Comparison of ENCODE assay signal across 1 cellular context in genomic region chr1:7642781-7643180, GRCh38.
TF ChIP-seq lines count a peak whose summit lies in the region.

No MANE protein-coding gene starts in this region.

TF ChIP-seq in GM23338, 12 proteins besides CTCF, POLR2A, EP300 and RAD21 (continued from another document):
- TF ChIP-seq, protein P1, sequence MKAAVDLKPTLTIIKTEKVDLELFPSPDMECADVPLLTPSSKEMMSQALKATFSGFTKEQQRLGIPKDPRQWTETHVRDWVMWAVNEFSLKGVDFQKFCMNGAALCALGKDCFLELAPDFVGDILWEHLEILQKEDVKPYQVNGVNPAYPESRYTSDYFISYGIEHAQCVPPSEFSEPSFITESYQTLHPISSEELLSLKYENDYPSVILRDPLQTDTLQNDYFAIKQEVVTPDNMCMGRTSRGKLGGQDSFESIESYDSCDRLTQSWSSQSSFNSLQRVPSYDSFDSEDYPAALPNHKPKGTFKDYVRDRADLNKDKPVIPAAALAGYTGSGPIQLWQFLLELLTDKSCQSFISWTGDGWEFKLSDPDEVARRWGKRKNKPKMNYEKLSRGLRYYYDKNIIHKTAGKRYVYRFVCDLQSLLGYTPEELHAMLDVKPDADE (IDR thresholded peaks at IDR 0.05): no peak
- TF ChIP-seq STAT1 (IDR thresholded peaks at IDR 0.05; ENCODE audit: unreplicated experiment) (no peak), POLR2AphosphoS5 (IDR thresholded peaks at IDR 0.05; ENCODE audit: low read depth) (no peak), ZNF331 (CRISPR knock-in tag; IDR thresholded peaks at IDR 0.05; ENCODE audit: low read depth) (no peak), NANOG (IDR thresholded peaks at IDR 0.05; ENCODE audit: borderline replicate concordance) (no peak), JUNB (IDR thresholded peaks at IDR 0.05; ENCODE audit: unreplicated experiment) (no peak), EZH2 (IDR thresholded peaks at IDR 0.05; ENCODE audit: low read depth, unreplicated experiment) (no peak)
- TF ChIP-seq, protein P2, sequence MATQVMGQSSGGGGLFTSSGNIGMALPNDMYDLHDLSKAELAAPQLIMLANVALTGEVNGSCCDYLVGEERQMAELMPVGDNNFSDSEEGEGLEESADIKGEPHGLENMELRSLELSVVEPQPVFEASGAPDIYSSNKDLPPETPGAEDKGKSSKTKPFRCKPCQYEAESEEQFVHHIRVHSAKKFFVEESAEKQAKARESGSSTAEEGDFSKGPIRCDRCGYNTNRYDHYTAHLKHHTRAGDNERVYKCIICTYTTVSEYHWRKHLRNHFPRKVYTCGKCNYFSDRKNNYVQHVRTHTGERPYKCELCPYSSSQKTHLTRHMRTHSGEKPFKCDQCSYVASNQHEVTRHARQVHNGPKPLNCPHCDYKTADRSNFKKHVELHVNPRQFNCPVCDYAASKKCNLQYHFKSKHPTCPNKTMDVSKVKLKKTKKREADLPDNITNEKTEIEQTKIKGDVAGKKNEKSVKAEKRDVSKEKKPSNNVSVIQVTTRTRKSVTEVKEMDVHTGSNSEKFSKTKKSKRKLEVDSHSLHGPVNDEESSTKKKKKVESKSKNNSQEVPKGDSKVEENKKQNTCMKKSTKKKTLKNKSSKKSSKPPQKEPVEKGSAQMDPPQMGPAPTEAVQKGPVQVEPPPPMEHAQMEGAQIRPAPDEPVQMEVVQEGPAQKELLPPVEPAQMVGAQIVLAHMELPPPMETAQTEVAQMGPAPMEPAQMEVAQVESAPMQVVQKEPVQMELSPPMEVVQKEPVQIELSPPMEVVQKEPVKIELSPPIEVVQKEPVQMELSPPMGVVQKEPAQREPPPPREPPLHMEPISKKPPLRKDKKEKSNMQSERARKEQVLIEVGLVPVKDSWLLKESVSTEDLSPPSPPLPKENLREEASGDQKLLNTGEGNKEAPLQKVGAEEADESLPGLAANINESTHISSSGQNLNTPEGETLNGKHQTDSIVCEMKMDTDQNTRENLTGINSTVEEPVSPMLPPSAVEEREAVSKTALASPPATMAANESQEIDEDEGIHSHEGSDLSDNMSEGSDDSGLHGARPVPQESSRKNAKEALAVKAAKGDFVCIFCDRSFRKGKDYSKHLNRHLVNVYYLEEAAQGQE (IDR thresholded peaks at IDR 0.05; ENCODE audit: unreplicated experiment): no peak
- TF ChIP-seq, protein P3, sequence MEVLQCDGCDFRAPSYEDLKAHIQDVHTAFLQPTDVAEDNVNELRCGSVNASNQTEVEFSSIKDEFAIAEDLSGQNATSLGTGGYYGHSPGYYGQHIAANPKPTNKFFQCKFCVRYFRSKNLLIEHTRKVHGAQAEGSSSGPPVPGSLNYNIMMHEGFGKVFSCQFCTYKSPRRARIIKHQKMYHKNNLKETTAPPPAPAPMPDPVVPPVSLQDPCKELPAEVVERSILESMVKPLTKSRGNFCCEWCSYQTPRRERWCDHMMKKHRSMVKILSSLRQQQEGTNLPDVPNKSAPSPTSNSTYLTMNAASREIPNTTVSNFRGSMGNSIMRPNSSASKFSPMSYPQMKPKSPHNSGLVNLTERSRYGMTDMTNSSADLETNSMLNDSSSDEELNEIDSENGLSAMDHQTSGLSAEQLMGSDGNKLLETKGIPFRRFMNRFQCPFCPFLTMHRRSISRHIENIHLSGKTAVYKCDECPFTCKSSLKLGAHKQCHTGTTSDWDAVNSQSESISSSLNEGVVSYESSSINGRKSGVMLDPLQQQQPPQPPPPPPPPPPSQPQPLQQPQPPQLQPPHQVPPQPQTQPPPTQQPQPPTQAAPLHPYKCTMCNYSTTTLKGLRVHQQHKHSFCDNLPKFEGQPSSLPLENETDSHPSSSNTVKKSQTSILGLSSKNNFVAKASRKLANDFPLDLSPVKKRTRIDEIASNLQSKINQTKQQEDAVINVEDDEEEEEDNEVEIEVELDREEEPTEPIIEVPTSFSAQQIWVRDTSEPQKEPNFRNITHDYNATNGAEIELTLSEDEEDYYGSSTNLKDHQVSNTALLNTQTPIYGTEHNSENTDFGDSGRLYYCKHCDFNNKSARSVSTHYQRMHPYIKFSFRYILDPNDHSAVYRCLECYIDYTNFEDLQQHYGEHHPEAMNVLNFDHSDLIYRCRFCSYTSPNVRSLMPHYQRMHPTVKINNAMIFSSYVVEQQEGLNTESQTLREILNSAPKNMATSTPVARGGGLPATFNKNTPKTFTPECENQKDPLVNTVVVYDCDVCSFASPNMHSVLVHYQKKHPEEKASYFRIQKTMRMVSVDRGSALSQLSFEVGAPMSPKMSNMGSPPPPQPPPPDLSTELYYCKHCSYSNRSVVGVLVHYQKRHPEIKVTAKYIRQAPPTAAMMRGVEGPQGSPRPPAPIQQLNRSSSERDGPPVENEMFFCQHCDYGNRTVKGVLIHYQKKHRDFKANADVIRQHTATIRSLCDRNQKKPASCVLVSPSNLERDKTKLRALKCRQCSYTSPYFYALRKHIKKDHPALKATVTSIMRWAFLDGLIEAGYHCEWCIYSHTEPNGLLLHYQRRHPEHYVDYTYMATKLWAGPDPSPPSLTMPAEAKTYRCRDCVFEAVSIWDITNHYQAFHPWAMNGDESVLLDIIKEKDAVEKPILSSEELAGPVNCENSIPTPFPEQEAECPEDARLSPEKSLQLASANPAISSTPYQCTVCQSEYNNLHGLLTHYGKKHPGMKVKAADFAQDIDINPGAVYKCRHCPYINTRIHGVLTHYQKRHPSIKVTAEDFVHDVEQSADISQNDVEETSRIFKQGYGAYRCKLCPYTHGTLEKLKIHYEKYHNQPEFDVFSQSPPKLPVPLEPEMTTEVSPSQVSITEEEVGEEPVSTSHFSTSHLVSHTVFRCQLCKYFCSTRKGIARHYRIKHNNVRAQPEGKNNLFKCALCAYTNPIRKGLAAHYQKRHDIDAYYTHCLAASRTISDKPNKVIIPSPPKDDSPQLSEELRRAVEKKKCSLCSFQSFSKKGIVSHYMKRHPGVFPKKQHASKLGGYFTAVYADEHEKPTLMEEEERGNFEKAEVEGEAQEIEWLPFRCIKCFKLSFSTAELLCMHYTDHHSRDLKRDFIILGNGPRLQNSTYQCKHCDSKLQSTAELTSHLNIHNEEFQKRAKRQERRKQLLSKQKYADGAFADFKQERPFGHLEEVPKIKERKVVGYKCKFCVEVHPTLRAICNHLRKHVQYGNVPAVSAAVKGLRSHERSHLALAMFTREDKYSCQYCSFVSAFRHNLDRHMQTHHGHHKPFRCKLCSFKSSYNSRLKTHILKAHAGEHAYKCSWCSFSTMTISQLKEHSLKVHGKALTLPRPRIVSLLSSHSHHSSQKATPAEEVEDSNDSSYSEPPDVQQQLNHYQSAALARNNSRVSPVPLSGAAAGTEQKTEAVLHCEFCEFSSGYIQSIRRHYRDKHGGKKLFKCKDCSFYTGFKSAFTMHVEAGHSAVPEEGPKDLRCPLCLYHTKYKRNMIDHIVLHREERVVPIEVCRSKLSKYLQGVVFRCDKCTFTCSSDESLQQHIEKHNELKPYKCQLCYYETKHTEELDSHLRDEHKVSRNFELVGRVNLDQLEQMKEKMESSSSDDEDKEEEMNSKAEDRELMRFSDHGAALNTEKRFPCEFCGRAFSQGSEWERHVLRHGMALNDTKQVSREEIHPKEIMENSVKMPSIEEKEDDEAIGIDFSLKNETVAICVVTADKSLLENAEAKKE (CRISPR knock-in tag; IDR thresholded peaks at IDR 0.05): no peak
TF ChIP-seq in GM23338: peak in this region for 0.
